1 cellular context compared by ENCODE assay signal in the genomic region with DNA sequence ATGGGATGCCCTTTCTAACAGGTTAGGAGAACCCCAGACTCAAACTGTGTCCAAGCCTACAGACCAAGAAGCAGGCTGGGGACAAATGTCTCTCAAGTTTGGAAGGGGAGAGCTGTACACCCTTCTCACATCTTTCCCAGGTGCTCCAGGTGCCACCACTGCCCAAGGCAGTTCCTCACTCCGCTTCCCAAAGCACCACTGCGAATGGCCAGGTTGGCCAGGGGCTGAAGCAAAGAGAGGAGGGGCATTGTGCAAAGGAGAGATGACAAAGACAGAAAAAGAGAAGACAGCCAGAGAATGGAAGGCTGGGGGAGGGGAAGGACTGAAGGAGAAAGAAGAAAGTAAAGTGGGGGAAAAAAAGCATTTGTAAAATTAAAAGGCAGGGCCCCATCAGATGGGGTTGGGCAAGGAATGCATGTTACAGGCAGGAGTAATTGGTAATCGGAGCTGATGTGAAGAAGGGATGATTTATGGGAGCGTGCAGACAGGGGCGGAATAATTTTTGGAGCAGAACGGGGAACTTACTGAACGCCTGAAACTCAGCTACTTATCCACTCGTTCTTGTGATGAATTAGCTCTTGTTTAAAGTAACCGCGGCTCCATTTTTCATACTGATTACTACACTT.
A peak's percentile ranks its signal among the peaks of the same experiment; 100 is the strongest.
TF ChIP-seq lines count a peak whose summit lies in the region.

No MANE protein-coding gene starts in this region.

TF ChIP-seq in HEK293, 187 proteins besides CTCF, POLR2A, EP300 and RAD21 (continued from another document and continues in another):
- TF ChIP-seq ZBTB20 (tag by site-specific recombination; IDR thresholded peaks at IDR 0.05) = peak; percentile 88
- TF ChIP-seq, protein P1, sequence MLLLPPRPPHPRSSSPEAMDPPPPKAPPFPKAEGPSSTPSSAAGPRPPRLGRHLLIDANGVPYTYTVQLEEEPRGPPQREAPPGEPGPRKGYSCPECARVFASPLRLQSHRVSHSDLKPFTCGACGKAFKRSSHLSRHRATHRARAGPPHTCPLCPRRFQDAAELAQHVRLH (tag by site-specific recombination; IDR thresholded peaks at IDR 0.05) = peak; percentile 56; the same call in 1 of the 2 replicates
- TF ChIP-seq, protein P2, sequence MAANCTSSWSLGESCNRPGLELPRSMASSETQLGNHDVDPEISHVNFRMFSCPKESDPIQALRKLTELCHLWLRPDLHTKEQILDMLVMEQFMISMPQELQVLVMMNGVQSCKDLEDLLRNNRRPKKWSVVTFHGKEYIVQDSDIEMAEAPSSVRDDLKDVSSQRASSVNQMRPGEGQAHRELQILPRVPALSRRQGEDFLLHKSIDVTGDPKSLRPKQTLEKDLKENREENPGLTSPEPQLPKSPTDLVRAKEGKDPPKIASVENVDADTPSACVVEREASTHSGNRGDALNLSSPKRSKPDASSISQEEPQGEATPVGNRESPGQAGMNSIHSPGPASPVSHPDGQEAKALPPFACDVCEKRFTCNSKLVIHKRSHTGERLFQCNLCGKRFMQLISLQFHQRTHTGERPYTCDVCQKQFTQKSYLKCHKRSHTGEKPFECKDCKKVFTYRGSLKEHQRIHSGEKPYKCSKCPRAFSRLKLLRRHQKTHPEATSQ (tag by site-specific recombination; IDR thresholded peaks at IDR 0.05) = no peak
- TF ChIP-seq, protein P3, sequence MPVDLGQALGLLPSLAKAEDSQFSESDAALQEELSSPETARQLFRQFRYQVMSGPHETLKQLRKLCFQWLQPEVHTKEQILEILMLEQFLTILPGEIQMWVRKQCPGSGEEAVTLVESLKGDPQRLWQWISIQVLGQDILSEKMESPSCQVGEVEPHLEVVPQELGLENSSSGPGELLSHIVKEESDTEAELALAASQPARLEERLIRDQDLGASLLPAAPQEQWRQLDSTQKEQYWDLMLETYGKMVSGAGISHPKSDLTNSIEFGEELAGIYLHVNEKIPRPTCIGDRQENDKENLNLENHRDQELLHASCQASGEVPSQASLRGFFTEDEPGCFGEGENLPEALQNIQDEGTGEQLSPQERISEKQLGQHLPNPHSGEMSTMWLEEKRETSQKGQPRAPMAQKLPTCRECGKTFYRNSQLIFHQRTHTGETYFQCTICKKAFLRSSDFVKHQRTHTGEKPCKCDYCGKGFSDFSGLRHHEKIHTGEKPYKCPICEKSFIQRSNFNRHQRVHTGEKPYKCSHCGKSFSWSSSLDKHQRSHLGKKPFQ (tag by site-specific recombination; IDR thresholded peaks at IDR 0.05) = no peak
- no peak for TF ChIP-seq ZNF623 (tag by site-specific recombination; IDR thresholded peaks at IDR 0.05)
- peak; percentile 78 for TF ChIP-seq WT1 (tag by site-specific recombination; IDR thresholded peaks at IDR 0.05)
- no peak for TF ChIP-seq ZNF530 (tag by site-specific recombination; IDR thresholded peaks at IDR 0.05; ENCODE audit: low read depth)
- no peak for TF ChIP-seq ZSCAN23 (tag by site-specific recombination; IDR thresholded peaks at IDR 0.05)
- no peak for TF ChIP-seq ZNF37A (tag by site-specific recombination; IDR thresholded peaks at IDR 0.05)
- TF ChIP-seq ZNF510 (tag by site-specific recombination; IDR thresholded peaks at IDR 0.05; ENCODE audit: insufficient replicate concordance) = no peak
- no peak for TF ChIP-seq ZNF121 (tag by site-specific recombination; IDR thresholded peaks at IDR 0.05)
- TF ChIP-seq, protein P4, sequence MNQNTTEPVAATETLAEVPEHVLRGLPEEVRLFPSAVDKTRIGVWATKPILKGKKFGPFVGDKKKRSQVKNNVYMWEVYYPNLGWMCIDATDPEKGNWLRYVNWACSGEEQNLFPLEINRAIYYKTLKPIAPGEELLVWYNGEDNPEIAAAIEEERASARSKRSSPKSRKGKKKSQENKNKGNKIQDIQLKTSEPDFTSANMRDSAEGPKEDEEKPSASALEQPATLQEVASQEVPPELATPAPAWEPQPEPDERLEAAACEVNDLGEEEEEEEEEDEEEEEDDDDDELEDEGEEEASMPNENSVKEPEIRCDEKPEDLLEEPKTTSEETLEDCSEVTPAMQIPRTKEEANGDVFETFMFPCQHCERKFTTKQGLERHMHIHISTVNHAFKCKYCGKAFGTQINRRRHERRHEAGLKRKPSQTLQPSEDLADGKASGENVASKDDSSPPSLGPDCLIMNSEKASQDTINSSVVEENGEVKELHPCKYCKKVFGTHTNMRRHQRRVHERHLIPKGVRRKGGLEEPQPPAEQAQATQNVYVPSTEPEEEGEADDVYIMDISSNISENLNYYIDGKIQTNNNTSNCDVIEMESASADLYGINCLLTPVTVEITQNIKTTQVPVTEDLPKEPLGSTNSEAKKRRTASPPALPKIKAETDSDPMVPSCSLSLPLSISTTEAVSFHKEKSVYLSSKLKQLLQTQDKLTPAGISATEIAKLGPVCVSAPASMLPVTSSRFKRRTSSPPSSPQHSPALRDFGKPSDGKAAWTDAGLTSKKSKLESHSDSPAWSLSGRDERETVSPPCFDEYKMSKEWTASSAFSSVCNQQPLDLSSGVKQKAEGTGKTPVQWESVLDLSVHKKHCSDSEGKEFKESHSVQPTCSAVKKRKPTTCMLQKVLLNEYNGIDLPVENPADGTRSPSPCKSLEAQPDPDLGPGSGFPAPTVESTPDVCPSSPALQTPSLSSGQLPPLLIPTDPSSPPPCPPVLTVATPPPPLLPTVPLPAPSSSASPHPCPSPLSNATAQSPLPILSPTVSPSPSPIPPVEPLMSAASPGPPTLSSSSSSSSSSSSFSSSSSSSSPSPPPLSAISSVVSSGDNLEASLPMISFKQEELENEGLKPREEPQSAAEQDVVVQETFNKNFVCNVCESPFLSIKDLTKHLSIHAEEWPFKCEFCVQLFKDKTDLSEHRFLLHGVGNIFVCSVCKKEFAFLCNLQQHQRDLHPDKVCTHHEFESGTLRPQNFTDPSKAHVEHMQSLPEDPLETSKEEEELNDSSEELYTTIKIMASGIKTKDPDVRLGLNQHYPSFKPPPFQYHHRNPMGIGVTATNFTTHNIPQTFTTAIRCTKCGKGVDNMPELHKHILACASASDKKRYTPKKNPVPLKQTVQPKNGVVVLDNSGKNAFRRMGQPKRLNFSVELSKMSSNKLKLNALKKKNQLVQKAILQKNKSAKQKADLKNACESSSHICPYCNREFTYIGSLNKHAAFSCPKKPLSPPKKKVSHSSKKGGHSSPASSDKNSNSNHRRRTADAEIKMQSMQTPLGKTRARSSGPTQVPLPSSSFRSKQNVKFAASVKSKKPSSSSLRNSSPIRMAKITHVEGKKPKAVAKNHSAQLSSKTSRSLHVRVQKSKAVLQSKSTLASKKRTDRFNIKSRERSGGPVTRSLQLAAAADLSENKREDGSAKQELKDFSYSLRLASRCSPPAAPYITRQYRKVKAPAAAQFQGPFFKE (tag by site-specific recombination; IDR thresholded peaks at IDR 0.05; ENCODE audit: borderline replicate concordance) = no peak
- no peak for TF ChIP-seq ZNF394 (tag by site-specific recombination; IDR thresholded peaks at IDR 0.05; ENCODE audit: borderline replicate concordance)
- TF ChIP-seq, protein P5, sequence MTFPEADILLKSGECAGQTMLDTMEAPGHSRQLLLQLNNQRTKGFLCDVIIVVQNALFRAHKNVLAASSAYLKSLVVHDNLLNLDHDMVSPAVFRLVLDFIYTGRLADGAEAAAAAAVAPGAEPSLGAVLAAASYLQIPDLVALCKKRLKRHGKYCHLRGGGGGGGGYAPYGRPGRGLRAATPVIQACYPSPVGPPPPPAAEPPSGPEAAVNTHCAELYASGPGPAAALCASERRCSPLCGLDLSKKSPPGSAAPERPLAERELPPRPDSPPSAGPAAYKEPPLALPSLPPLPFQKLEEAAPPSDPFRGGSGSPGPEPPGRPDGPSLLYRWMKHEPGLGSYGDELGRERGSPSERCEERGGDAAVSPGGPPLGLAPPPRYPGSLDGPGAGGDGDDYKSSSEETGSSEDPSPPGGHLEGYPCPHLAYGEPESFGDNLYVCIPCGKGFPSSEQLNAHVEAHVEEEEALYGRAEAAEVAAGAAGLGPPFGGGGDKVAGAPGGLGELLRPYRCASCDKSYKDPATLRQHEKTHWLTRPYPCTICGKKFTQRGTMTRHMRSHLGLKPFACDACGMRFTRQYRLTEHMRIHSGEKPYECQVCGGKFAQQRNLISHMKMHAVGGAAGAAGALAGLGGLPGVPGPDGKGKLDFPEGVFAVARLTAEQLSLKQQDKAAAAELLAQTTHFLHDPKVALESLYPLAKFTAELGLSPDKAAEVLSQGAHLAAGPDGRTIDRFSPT (tag by site-specific recombination; IDR thresholded peaks at IDR 0.05) = no peak
- TF ChIP-seq GLIS1 (tag by site-specific recombination; IDR thresholded peaks at IDR 0.05) = no peak
- TF ChIP-seq PRDM1 (tag by site-specific recombination; IDR thresholded peaks at IDR 0.05) = peak; percentile 72
- TF ChIP-seq ZNF169 (tag by site-specific recombination; IDR thresholded peaks at IDR 0.05) = no peak
- TF ChIP-seq ZNF404 (tag by site-specific recombination; IDR thresholded peaks at IDR 0.05) = no peak
- TF ChIP-seq TCF7L2 (IDR thresholded peaks at IDR 0.05; ENCODE audit: borderline replicate concordance, low read depth, low read length) = no peak
- TF ChIP-seq, protein P6, sequence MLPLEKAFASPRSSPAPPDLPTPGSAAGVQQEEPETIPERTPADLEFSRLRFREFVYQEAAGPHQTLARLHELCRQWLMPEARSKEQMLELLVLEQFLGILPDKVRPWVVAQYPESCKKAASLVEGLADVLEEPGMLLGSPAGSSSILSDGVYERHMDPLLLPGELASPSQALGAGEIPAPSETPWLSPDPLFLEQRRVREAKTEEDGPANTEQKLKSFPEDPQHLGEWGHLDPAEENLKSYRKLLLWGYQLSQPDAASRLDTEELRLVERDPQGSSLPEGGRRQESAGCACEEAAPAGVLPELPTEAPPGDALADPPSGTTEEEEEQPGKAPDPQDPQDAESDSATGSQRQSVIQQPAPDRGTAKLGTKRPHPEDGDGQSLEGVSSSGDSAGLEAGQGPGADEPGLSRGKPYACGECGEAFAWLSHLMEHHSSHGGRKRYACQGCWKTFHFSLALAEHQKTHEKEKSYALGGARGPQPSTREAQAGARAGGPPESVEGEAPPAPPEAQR (tag by site-specific recombination; IDR thresholded peaks at IDR 0.05) = no peak
- TF ChIP-seq, protein P7, sequence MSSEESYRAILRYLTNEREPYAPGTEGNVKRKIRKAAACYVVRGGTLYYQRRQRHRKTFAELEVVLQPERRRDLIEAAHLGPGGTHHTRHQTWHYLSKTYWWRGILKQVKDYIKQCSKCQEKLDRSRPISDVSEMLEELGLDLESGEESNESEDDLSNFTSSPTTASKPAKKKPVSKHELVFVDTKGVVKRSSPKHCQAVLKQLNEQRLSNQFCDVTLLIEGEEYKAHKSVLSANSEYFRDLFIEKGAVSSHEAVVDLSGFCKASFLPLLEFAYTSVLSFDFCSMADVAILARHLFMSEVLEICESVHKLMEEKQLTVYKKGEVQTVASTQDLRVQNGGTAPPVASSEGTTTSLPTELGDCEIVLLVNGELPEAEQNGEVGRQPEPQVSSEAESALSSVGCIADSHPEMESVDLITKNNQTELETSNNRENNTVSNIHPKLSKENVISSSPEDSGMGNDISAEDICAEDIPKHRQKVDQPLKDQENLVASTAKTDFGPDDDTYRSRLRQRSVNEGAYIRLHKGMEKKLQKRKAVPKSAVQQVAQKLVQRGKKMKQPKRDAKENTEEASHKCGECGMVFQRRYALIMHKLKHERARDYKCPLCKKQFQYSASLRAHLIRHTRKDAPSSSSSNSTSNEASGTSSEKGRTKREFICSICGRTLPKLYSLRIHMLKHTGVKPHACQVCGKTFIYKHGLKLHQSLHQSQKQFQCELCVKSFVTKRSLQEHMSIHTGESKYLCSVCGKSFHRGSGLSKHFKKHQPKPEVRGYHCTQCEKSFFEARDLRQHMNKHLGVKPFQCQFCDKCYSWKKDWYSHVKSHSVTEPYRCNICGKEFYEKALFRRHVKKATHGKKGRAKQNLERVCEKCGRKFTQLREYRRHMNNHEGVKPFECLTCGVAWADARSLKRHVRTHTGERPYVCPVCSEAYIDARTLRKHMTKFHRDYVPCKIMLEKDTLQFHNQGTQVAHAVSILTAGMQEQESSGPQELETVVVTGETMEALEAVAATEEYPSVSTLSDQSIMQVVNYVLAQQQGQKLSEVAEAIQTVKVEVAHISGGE (tag by site-specific recombination; conservative IDR thresholded peaks at IDR 0.05; ENCODE audit: low read depth) = no peak
- TF ChIP-seq GFI1B (tag by site-specific recombination; IDR thresholded peaks at IDR 0.05) = no peak
- TF ChIP-seq ZNF600 (tag by site-specific recombination; IDR thresholded peaks at IDR 0.05) = peak; percentile 86
- TF ChIP-seq, protein P8, sequence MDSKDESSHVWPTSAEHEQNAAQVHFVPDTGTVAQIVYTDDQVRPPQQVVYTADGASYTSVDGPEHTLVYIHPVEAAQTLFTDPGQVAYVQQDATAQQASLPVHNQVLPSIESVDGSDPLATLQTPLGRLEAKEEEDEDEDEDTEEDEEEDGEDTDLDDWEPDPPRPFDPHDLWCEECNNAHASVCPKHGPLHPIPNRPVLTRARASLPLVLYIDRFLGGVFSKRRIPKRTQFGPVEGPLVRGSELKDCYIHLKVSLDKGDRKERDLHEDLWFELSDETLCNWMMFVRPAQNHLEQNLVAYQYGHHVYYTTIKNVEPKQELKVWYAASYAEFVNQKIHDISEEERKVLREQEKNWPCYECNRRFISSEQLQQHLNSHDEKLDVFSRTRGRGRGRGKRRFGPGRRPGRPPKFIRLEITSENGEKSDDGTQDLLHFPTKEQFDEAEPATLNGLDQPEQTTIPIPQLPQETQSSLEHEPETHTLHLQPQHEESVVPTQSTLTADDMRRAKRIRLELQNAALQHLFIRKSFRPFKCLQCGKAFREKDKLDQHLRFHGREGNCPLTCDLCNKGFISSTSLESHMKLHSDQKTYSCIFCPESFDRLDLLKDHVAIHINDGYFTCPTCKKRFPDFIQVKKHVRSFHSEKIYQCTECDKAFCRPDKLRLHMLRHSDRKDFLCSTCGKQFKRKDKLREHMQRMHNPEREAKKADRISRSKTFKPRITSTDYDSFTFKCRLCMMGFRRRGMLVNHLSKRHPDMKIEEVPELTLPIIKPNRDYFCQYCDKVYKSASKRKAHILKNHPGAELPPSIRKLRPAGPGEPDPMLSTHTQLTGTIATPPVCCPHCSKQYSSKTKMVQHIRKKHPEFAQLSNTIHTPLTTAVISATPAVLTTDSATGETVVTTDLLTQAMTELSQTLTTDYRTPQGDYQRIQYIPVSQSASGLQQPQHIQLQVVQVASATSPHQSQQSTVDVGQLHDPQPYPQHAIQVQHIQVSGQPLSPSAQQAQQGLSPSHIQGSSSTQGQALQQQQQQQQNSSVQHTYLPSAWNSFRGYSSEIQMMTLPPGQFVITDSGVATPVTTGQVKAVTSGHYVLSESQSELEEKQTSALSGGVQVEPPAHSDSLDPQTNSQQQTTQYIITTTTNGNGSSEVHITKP (tag by site-specific recombination; IDR thresholded peaks at IDR 0.05) = peak; percentile 88
- no peak for TF ChIP-seq ZNF341 (tag by site-specific recombination; IDR thresholded peaks at IDR 0.05; ENCODE audit: low read depth)
- TF ChIP-seq ZSCAN16 (tag by site-specific recombination; IDR thresholded peaks at IDR 0.05) = no peak
- no peak for TF ChIP-seq ZNF16 (tag by site-specific recombination; IDR thresholded peaks at IDR 0.05; ENCODE audit: low read depth)
- no peak for TF ChIP-seq ZNF585B (tag by site-specific recombination; IDR thresholded peaks at IDR 0.05)
- no peak for TF ChIP-seq ZNF555 (tag by site-specific recombination; conservative IDR thresholded peaks at IDR 0.05)
- TF ChIP-seq ZNF350 (tag by site-specific recombination; IDR thresholded peaks at IDR 0.05) = no peak
- peak; percentile 95 for TF ChIP-seq SP7 (tag by site-specific recombination; IDR thresholded peaks at IDR 0.05)
- no peak for TF ChIP-seq ZNF654 (tag by site-specific recombination; IDR thresholded peaks at IDR 0.05; ENCODE audit: low read depth)
